Comparison of ENCODE assay signal across 21 cellular contexts in genomic region chr4:10380695-10381094, GRCh38.
DNase-seq lines count a peak whose midpoint lies in the region; ATAC-seq, FAIRE-seq and TF ChIP-seq lines count a peak whose summit lies in the region.
"Had no signal": no experiment of that assay in that cellular context is flagged by ENCODE, and none has a peak within 500 bp of the region (broad histone marks: within the 10 kb centered on the region; RNA-seq: fewer than 3 reads in every experiment).

No MANE protein-coding gene starts in this region.

- no peak overlapping the region for H3K4me2 ChIP-seq in mammary epithelial cell (ENCODE audit: insufficient read depth, low read depth, low read length)
- H3K4me2 ChIP-seq in K562 (ENCODE audit: insufficient read depth, low read length): no peak overlapping the region
- H3K4me2 ChIP-seq in trophoblast cell (ENCODE audit: low read length): no peak overlapping the region
- no peak overlapping the region for H3K4me2 ChIP-seq in PC-3 (ENCODE audit: low read length)
- H3K4me2 ChIP-seq: GM23338 had no signal

- 0% methylated on average over 1 of the region's 1 CpG for WGBS in mammary epithelial cell (ENCODE audit: low coverage, missing lambda C conversion rate)
- no CpG with 5 or more reads among the region's 1 CpG for WGBS in K562 (ENCODE audit: insufficient coverage, low coverage, missing lambda C conversion rate)
- no CpG with 5 or more reads among the region's 1 CpG for WGBS in trophoblast cell (ENCODE audit: extremely low coverage, insufficient coverage, insufficient read length)

- H3K27ac ChIP-seq in mammary epithelial cell (ENCODE audit: insufficient read depth, low read depth, low read length): peak overlapping the region; percentile 13
- H3K27ac ChIP-seq in K562 (ENCODE audit: extremely low read depth, low read depth, low read length): no peak overlapping the region
- H3K27ac ChIP-seq in trophoblast cell (ENCODE audit: low read depth, low read length): no peak overlapping the region
- no peak overlapping the region for H3K27ac ChIP-seq in PC-3 (ENCODE audit: low read length)
- H3K27ac ChIP-seq: C4-2B had no signal

- TF ChIP-seq POLR2A in K562 (conservative IDR thresholded peaks at IDR 0.05): no peak

- no peaks in the 10 kb centered on the region for H3K9me2 ChIP-seq in PC-3 (replicated peaks; ENCODE audit: low read length)

- CTCF ChIA-PET in mammary epithelial cell (lab: Charles Lee; ENCODE audit: low non-redundant PET): interaction anchor here (0.6 kb wide), 1 partner anchor 24 kb away, joined by 4 read pairs; no protein-coding TSS in a partner anchor
- CTCF ChIA-PET in MCF 10A (lab: Yijun Ruan, JAX): interaction anchor here (0.6 kb wide), 1 partner anchor 11 kb away, joined by 3 read pairs; no protein-coding TSS in a partner anchor
- CTCF ChIA-PET in K562 (lab: Yijun Ruan, JAX; ENCODE audit: low intra/inter-chr PET ratio): no interaction called here
- CTCF ChIA-PET in PC-3 (lab: Charles Lee): no interaction called here

- no peak for FAIRE-seq in K562 (lab: Jason Lieb, UNC)
- FAIRE-seq: D721Med, G401.6, GM12891 had no signal

- H2AK5ac ChIP-seq in trophoblast cell (ENCODE audit: low read length): no peak overlapping the region

- peaks cover 28% of the 10 kb centered on the region for H3K4me1 ChIP-seq in mammary epithelial cell (ENCODE audit: insufficient read depth, low read length)
- H3K4me1 ChIP-seq in K562 (replicated peaks in 1 of 2; ENCODE audit: control insufficient read depth in 2 of 2, insufficient read depth in 2 of 2, low read length in 2 of 2): peaks cover 2 to 7% of the 10 kb centered on the region in 2 experiments; a peak in 3 of 5 replicates
- H3K4me1 ChIP-seq in trophoblast cell (ENCODE audit: control insufficient read depth in 1 of 2, insufficient read depth in 2 of 2, low read length in 2 of 2): peaks cover 0 to 6% of the 10 kb centered on the region in 2 experiments
- no peaks in the 10 kb centered on the region for H3K4me1 ChIP-seq in PC-3 (ENCODE audit: insufficient read depth, low read length)

- H3K9me1 ChIP-seq in K562 (ENCODE audit: control insufficient read depth, insufficient read depth, low read length): no peaks in the 10 kb centered on the region

- ATAC-seq in K562 (no peak), T-helper 17 cell (no peak), PC-3 (no peak)
- ATAC-seq: CD8-positive, alpha-beta T cell; GM23338 had no signal

- TF ChIP-seq EP300 in K562 (IDR thresholded peaks at IDR 0.05; ENCODE audit: low read length): no peak

- no peaks in the 10 kb centered on the region for H3K79me1 ChIP-seq in trophoblast cell (ENCODE audit: low read length)

- no peak overlapping the region for H4K12ac ChIP-seq in trophoblast cell (ENCODE audit: low read depth, low read length)

- H3K27me3 Mint-ChIP-seq in MCF 10A (ENCODE audit: insufficient read depth, unreplicated experiment) (no peaks in the 10 kb centered on the region), T-helper 17 cell (peaks cover 7% of the 10 kb centered on the region)

- POLR2A ChIA-PET in MCF 10A (lab: Yijun Ruan, JAX) (no interaction called here), K562 (lab: Yijun Ruan, JAX) (interaction anchor here (0.7 kb wide), 1 partner anchor 81 kb away, joined by 3 read pairs; no protein-coding TSS in a partner anchor), PC-3 (lab: Charles Lee; ENCODE audit: unreplicated experiment) (no interaction called here)

- no peak for TF ChIP-seq RAD21 in K562 (CRISPR knock-in tag; conservative IDR thresholded peaks at IDR 0.05 in 1 of 2, IDR thresholded peaks at IDR 0.05 in 1 of 2)

- no peak overlapping the region for H4K8ac ChIP-seq in trophoblast cell (ENCODE audit: low read depth, low read length)

- H3K4me1 Mint-ChIP-seq in MCF 10A (ENCODE audit: insufficient read depth, unreplicated experiment): no peaks in the 10 kb centered on the region
- no peaks in the 10 kb centered on the region for H3K4me1 Mint-ChIP-seq in T-helper 17 cell
- H3K4me1 Mint-ChIP-seq: B cell, GM23338 had no signal

- H3K27me3 ChIP-seq in mammary epithelial cell (ENCODE audit: insufficient read depth, low read length): no peaks in the 10 kb centered on the region
- H3K27me3 ChIP-seq in K562 (ENCODE audit: control insufficient read depth in 2 of 2, insufficient read depth in 2 of 2, low read length in 2 of 2): no peaks in the 10 kb centered on the region
- no peaks in the 10 kb centered on the region for H3K27me3 ChIP-seq in trophoblast cell (ENCODE audit: insufficient read depth, low read length)
- no peaks in the 10 kb centered on the region for H3K27me3 ChIP-seq in PC-3 (ENCODE audit: low read length)

- H3K9me3 ChIP-seq in mammary epithelial cell (replicated peaks; ENCODE audit: insufficient read depth, low read length) (no peaks in the 10 kb centered on the region), K562 (replicated peaks; ENCODE audit: control insufficient read depth, insufficient read depth, low read depth, low read length) (no peaks in the 10 kb centered on the region), trophoblast cell (ENCODE audit: insufficient read depth, low read depth, low read length) (no peaks in the 10 kb centered on the region), T-helper 17 cell (ENCODE audit: control insufficient read depth, low read length, poor library complexity, severe bottlenecking) (no peaks in the 10 kb centered on the region), PC-3 (ENCODE audit: low read length) (no peaks in the 10 kb centered on the region)

- H2BK12ac ChIP-seq in trophoblast cell (ENCODE audit: low read length): peak overlapping the region; percentile 24

- peak; percentile 39 for DNase-seq in mammary epithelial cell
- DNase-seq in MCF 10A (ENCODE audit: unreplicated experiment): no peak
- no peak for DNase-seq in K562 (ENCODE audit: extremely low read depth in 1 of 4, low spot score in 3 of 4)
- DNase-seq in fibroblast of pulmonary artery (ENCODE audit: low read depth): peak; percentile 48
- DNase-seq in trophoblast cell: peak in 1 of 2 donors; percentile 44
- DNase-seq in NCI-H1417 treated with DMSO at 0.1 percent for 48 hours (lab: John Stamatoyannopoulos, UW): no peak
- no peak for DNase-seq in T-helper 17 cell
- DNase-seq in PC-3: no peak
- DNase-seq: 8988T; CD8-positive, alpha-beta T cell; COR-L47; DMS153; DMS79 treated with DMSO at 0.1 percent for 48 hours; EL; H7 had no signal

- H2AFZ ChIP-seq in mammary epithelial cell (ENCODE audit: low read depth, low read length): peak overlapping the region; percentile 34
- peak overlapping the region; percentile 62; the same call in 1 of the 2 replicates for H2AFZ ChIP-seq in K562 (ENCODE audit: low read depth, low read length)
- no peak overlapping the region for H2AFZ ChIP-seq in trophoblast cell (ENCODE audit: insufficient read depth, low read length, poor library complexity)
- H2AFZ ChIP-seq in PC-3 (ENCODE audit: low read length): no peak overlapping the region
- H2AFZ ChIP-seq: GM23338 had no signal

- in situ Hi-C loops in mammary epithelial cell (cut with MboI; ENCODE audit: low sequenced_read_pairs in 2 of 2): no loop called here
- in situ Hi-C loops in K562 (cut with MboI): no loop called here

- H3K36me3 ChIP-seq in mammary epithelial cell (ENCODE audit: insufficient read depth, low read length): no peaks in the 10 kb centered on the region
- H3K36me3 ChIP-seq in K562 (ENCODE audit: control insufficient read depth, insufficient read depth, low read length): no peaks in the 10 kb centered on the region
- H3K36me3 ChIP-seq in trophoblast cell (ENCODE audit: control insufficient read depth in 1 of 2, insufficient read depth in 2 of 2, low read length in 2 of 2): no peaks in the 10 kb centered on the region
- no peaks in the 10 kb centered on the region for H3K36me3 ChIP-seq in PC-3 (ENCODE audit: low read depth, low read length)

- H4K20me1 ChIP-seq in mammary epithelial cell (ENCODE audit: insufficient read depth, low read length): no peaks in the 10 kb centered on the region
- H4K20me1 ChIP-seq in K562 (replicated peaks; ENCODE audit: control insufficient read depth, insufficient read depth, low read length): no peaks in the 10 kb centered on the region
- no peaks in the 10 kb centered on the region for H4K20me1 ChIP-seq in PC-3 (ENCODE audit: low read length)

- intact Hi-C loops in mammary epithelial cell (cut with micrococcal nuclease) (no loop called here), MCF 10A (cut with micrococcal nuclease) (no loop called here), K562 (cut with micrococcal nuclease) (no loop called here), PC-3 (cut with micrococcal nuclease) (no loop called here)

- H3K27ac Mint-ChIP-seq in MCF 10A (ENCODE audit: low read depth, unreplicated experiment): no peak overlapping the region
- H3K27ac Mint-ChIP-seq in T-helper 17 cell: no peak overlapping the region
- H3K27ac Mint-ChIP-seq: B cell; CD8-positive, alpha-beta T cell; GM23338 had no signal

- H3K36me3 Mint-ChIP-seq in MCF 10A (ENCODE audit: insufficient read depth, unreplicated experiment): no peaks in the 10 kb centered on the region
- no peaks in the 10 kb centered on the region for H3K36me3 Mint-ChIP-seq in T-helper 17 cell (ENCODE audit: low read depth)
- H3K36me3 Mint-ChIP-seq: CD8-positive, alpha-beta T cell had no signal

- H3K4me3 Mint-ChIP-seq in MCF 10A (ENCODE audit: unreplicated experiment) (no peak overlapping the region), T-helper 17 cell (no peak overlapping the region)
- H3K4me3 Mint-ChIP-seq: B cell; CD8-positive, alpha-beta T cell; GM23338 had no signal

- no peak overlapping the region for H3K18ac ChIP-seq in trophoblast cell (ENCODE audit: low read length)

- H3K9ac ChIP-seq in mammary epithelial cell (ENCODE audit: insufficient read depth, low read length): no peak overlapping the region
- no peak overlapping the region for H3K9ac ChIP-seq in K562 (ENCODE audit: insufficient read depth in 1 of 2, low read depth in 2 of 2, low read length in 2 of 2)
- H3K9ac ChIP-seq in trophoblast cell (ENCODE audit: low read length): no peak overlapping the region
- H3K9ac ChIP-seq in PC-3 (ENCODE audit: low read length): no peak overlapping the region

- TF ChIP-seq CTCF in mammary epithelial cell (conservative IDR thresholded peaks at IDR 0.05 in 1 of 2, IDR thresholded peaks at IDR 0.05 in 1 of 2; ENCODE audit: extremely low read depth in 1 of 2, insufficient read depth in 1 of 2, low read depth in 1 of 2, low read length in 2 of 2): no peak
- no peak for TF ChIP-seq CTCF in MCF 10A (IDR thresholded peaks at IDR 0.05; ENCODE audit: unreplicated experiment)
- TF ChIP-seq CTCF in K562 (IDR thresholded peaks at IDR 0.05 in 2 of 3, conservative IDR thresholded peaks at IDR 0.05 in 1 of 3; ENCODE audit: insufficient read depth in 2 of 3, low read depth in 1 of 3, low read length in 3 of 3): no peak
- TF ChIP-seq CTCF in fibroblast of pulmonary artery (IDR thresholded peaks at IDR 0.05; ENCODE audit: low read length, missing control alignments): no peak
- TF ChIP-seq CTCF in PC-3 (conservative IDR thresholded peaks at IDR 0.05; ENCODE audit: low read depth, low read length): no peak

- no peak overlapping the region for H4K91ac ChIP-seq in trophoblast cell (ENCODE audit: low read depth, low read length)

- H3K4ac ChIP-seq in trophoblast cell (ENCODE audit: low read depth, low read length): no peak overlapping the region

- H3K4me3 ChIP-seq in mammary epithelial cell (replicated peaks in 1 of 3; ENCODE audit: insufficient read depth in 1 of 3, low read depth in 2 of 3, low read length in 3 of 3) (no peak overlapping the region), K562 (no peak overlapping the region), fibroblast of pulmonary artery (replicated peaks; ENCODE audit: low read depth, low read length) (no peak overlapping the region), trophoblast cell (ENCODE audit: low read depth, low read length) (no peak overlapping the region), PC-3 (ENCODE audit: low read length) (no peak overlapping the region)
- H3K4me3 ChIP-seq: GM23338 had no signal

- peaks cover 22% of the 10 kb centered on the region for H3K9me3 Mint-ChIP-seq in MCF 10A (ENCODE audit: unreplicated experiment)
- H3K9me3 Mint-ChIP-seq: CD8-positive, alpha-beta T cell; GM23338 had no signal

- no peak overlapping the region for H2BK5ac ChIP-seq in trophoblast cell (ENCODE audit: low read depth, low read length, poor library complexity)

- no TSS peak for BruUV-seq in mammary epithelial cell (replicated peaks; lab: Mats Ljungman, UMichigan)
- no TSS peak for BruUV-seq in MCF 10A (replicated peaks; lab: Mats Ljungman, UMichigan)
- BruUV-seq in K562 (replicated peaks; lab: Mats Ljungman, UMichigan): no TSS peak
- BruUV-seq in PC-3 (replicated peaks; lab: Mats Ljungman, UMichigan): no TSS peak

- H3F3A ChIP-seq in PC-3 (ENCODE audit: low read length, unreplicated experiment): no peaks in the 10 kb centered on the region

- dilution Hi-C loops in mammary epithelial cell (cut with HindIII; ENCODE audit: low sequenced_read_pairs): no loop called here

- no peak overlapping the region for H2BK120ac ChIP-seq in trophoblast cell (ENCODE audit: insufficient read depth, low read length, poor library complexity)

- no peak overlapping the region for H3K14ac ChIP-seq in trophoblast cell (ENCODE audit: low read length)

- no peak overlapping the region for H3K23ac ChIP-seq in trophoblast cell (ENCODE audit: low read length)

- H3K79me2 ChIP-seq in mammary epithelial cell (ENCODE audit: insufficient read depth, low read length) (no peaks in the 10 kb centered on the region), K562 (ENCODE audit: control insufficient read depth, insufficient read depth, low read length) (no peaks in the 10 kb centered on the region), trophoblast cell (ENCODE audit: control insufficient read depth, insufficient read depth, low read length, poor library complexity) (no peaks in the 10 kb centered on the region), PC-3 (ENCODE audit: low read length) (no peaks in the 10 kb centered on the region)

Comparison
In these comparisons a context has a peak if more than half of its experiments do, and no peak if none do; other contexts are left out.
1. DNase-seq: peak in mammary epithelial cell (single experiment) and fibroblast of pulmonary artery (single experiment); none in MCF 10A (single experiment), K562 (0 of 4), NCI-H1417 treated with DMSO at 0.1 percent for 48 hours (single experiment), T-helper 17 cell (0 of 3) and PC-3 (single experiment).
2. H2AFZ ChIP-seq: peak in mammary epithelial cell (single experiment) and K562 (single experiment); none in trophoblast cell (single experiment) and PC-3 (single experiment).
3. CTCF ChIA-PET loops: an anchor here in mammary epithelial cell (0.6 kb wide) and MCF 10A (0.6 kb wide); none called in K562 and PC-3.